Comparison of ENCODE assay signal across 20 cellular contexts in genomic region chr3:189566550-189566949, GRCh38.
"Had no signal": no experiment of that assay in that cellular context is flagged by ENCODE, and none has a peak within 500 bp of the region (broad histone marks: within the 10 kb centered on the region; RNA-seq: fewer than 3 reads in every experiment).

No MANE protein-coding gene starts in this region.

- FAIRE-seq: K562 had no signal

- H3K4me3 ChIP-seq: K562, MG63, SJCRH30 had no signal

- H3K36me3 ChIP-seq: MG63, SJCRH30 had no signal

- H3K9me3 ChIP-seq: MG63, SJCRH30 had no signal

- H3K27ac ChIP-seq: RWPE1, SJCRH30 had no signal

- DNase-seq: MG63, NCI-H1092 treated with DMSO at 0.1 percent for 48 hours, NCI-H1436, NCI-H187, NCI-H2029, NCI-H2081 treated with DMSO at 0.1 percent for 48 hours, NCI-H2171, NCI-H226, NCI-H446, NCI-H510A, NCI-H524 treated with DMSO at 0.1 percent for 48 hours, NCI-H69, NCI-H774, PC-3, SHP77, SJCRH30 had no signal

- ATAC-seq: K562, Panc1, PC-3, SK-N-SH treated with all-trans-retinoic acid at 6 μM for 48 hours had no signal

- H3K27me3 ChIP-seq: MG63, SJCRH30 had no signal
